ENCODE assay signal across 16 cellular contexts in genomic region chr4:143407475-143407874, GRCh38.
A peak's percentile ranks its signal among the peaks of the same experiment; 100 is the strongest.
DNase-seq lines count a peak whose midpoint lies in the region; ATAC-seq and TF ChIP-seq lines count a peak whose summit lies in the region.
"Had no signal": no experiment of that assay in that cellular context is flagged by ENCODE, and none has a peak within 500 bp of the region (broad histone marks: within the 10 kb centered on the region; RNA-seq: fewer than 3 reads in every experiment).

No MANE protein-coding gene starts in this region.

- no peak overlapping the region for H3K4ac ChIP-seq in mesendoderm (ENCODE audit: low read depth, low read length)

- peak overlapping the region; percentile 59 for H3K9ac ChIP-seq in adipocyte (ENCODE audit: low read length)
- H3K9ac ChIP-seq in mesendoderm (ENCODE audit: low read length): no peak overlapping the region

- no peak overlapping the region for H4K8ac ChIP-seq in mesendoderm (ENCODE audit: low read depth, low read length)

- 33 to 58% (median 53%) methylated on average over 3 of the region's 3 CpGs for WGBS in stomach, 5 donors
- WGBS in mesendoderm (ENCODE audit: extremely low coverage, insufficient coverage, low lambda C conversion rate): no CpG with 5 or more reads among the region's 3 CpGs
- 52 to 56% methylated on average over 3 of the region's 3 CpGs for WGBS in testis, 2 donors

- H2BK120ac ChIP-seq in mesendoderm (ENCODE audit: low read depth, low read length): no peak overlapping the region

- no peak overlapping the region for H2BK15ac ChIP-seq in mesendoderm (replicated peaks; ENCODE audit: low read depth)

- H3K79me1 ChIP-seq in mesendoderm (ENCODE audit: low read length): peaks cover 3% of the 10 kb centered on the region

- H3K23ac ChIP-seq in mesendoderm (ENCODE audit: low read length): no peak overlapping the region

- no peak overlapping the region for H3K4me2 ChIP-seq in mesendoderm (ENCODE audit: low read length)

- no peak overlapping the region for H4K5ac ChIP-seq in mesendoderm (ENCODE audit: low read length)

- H3K79me2 ChIP-seq in mesendoderm (ENCODE audit: control insufficient read depth, insufficient read depth, low read length): no peaks in the 10 kb centered on the region

- H3K56ac ChIP-seq in mesendoderm (ENCODE audit: low read length): no peak overlapping the region

- H2AK5ac ChIP-seq in mesendoderm (ENCODE audit: low read length): no peak overlapping the region

- peaks cover 72% of the 10 kb centered on the region for H3K4me1 ChIP-seq in adipocyte (ENCODE audit: control insufficient read depth, insufficient read depth, low read length)
- peaks cover 27 to 98% (median 70%) of the 10 kb centered on the region in 4 donors for H3K4me1 ChIP-seq in stomach
- no peaks in the 10 kb centered on the region for H3K4me1 ChIP-seq in mesendoderm (ENCODE audit: control insufficient read depth, low read depth, low read length)
- H3K4me1 ChIP-seq in testis: peaks cover 49% of the 10 kb centered on the region
- peaks cover 5% of the 10 kb centered on the region for H3K4me1 ChIP-seq in SJCRH30

- TF ChIP-seq POLR2A in stomach (IDR thresholded peaks at IDR 0.05): no peak
- no peak for TF ChIP-seq POLR2A in testis (IDR thresholded peaks at IDR 0.05)

- peak; percentile 10 for ATAC-seq in left lobe of liver
- ATAC-seq: effector memory CD8-positive, alpha-beta T cell had no signal

- H3K27ac ChIP-seq in stomach (peak overlapping the region in 3 of 5 donors; percentile 50 to 57 (median 55)), mesendoderm (ENCODE audit: low read depth, low read length) (no peak overlapping the region), testis (peak overlapping the region in 1 of 2 donors; percentile 71), SJCRH30 (no peak overlapping the region)

- no peak for TF ChIP-seq EP300 in stomach (IDR thresholded peaks at IDR 0.05)

- H3K18ac ChIP-seq in mesendoderm (ENCODE audit: low read length): no peak overlapping the region

- H3K4me3 ChIP-seq in adipocyte (ENCODE audit: low read length) (peak overlapping the region; percentile 45), stomach (no peak overlapping the region), mesendoderm (ENCODE audit: low read length) (no peak overlapping the region), testis (no peak overlapping the region), SJCRH30 (no peak overlapping the region)

- H3K27me3 ChIP-seq in adipocyte (replicated peaks; ENCODE audit: control insufficient read depth, insufficient read depth, low read length) (no peaks in the 10 kb centered on the region), stomach (no peaks in the 10 kb centered on the region), mesendoderm (ENCODE audit: insufficient read depth, low read length, poor library complexity) (no peaks in the 10 kb centered on the region), testis (no peaks in the 10 kb centered on the region), SJCRH30 (no peaks in the 10 kb centered on the region)

- in situ Hi-C loops in KBM-7 (cut with MboI; ENCODE audit: low pct_unique_long_range_greater_than_20kb, low sequenced_read_pairs): no loop called here

- DNase-seq in KBM-7: peak; percentile 29
- DNase-seq in adipocyte (ENCODE audit: low read depth): no peak
- no peak for DNase-seq in left lobe of liver (ENCODE audit: low spot score)
- no peak for DNase-seq in stomach
- no peak for DNase-seq in activated CD4-positive, alpha-beta T cell treated with anti-CD3 and anti-CD28 coated beads, Interleukin-2, amount 50 U/mL, for 1 hour
- no peak for DNase-seq in mesendoderm
- no peak for DNase-seq in testis
- no peak for DNase-seq in SJCRH30
- DNase-seq: activated CD4-positive, alpha-beta memory T cell treated with anti-CD3 and anti-CD28 coated beads for 36 hours; AML-193; DMS53; effector memory CD8-positive, alpha-beta T cell; NCI-H2029; NCI-H82; Right ventricle myocardium superior; T-helper 9 cell had no signal

- H3K9me3 ChIP-seq in adipocyte (ENCODE audit: control insufficient read depth, low read length): no peaks in the 10 kb centered on the region
- H3K9me3 ChIP-seq in stomach: no peaks in the 10 kb centered on the region
- H3K9me3 ChIP-seq in testis: no peaks in the 10 kb centered on the region
- no peaks in the 10 kb centered on the region for H3K9me3 ChIP-seq in SJCRH30 (replicated peaks)

- H2BK5ac ChIP-seq in mesendoderm (ENCODE audit: low read length): no peak overlapping the region

- no peaks in the 10 kb centered on the region for H3K36me3 ChIP-seq in adipocyte (ENCODE audit: control insufficient read depth, insufficient read depth, low read length, severe bottlenecking)
- H3K36me3 ChIP-seq in stomach: no peaks in the 10 kb centered on the region
- H3K36me3 ChIP-seq in mesendoderm (ENCODE audit: control insufficient read depth, insufficient read depth, low read length): no peaks in the 10 kb centered on the region
- no peaks in the 10 kb centered on the region for H3K36me3 ChIP-seq in testis (ENCODE audit: low read depth, missing control alignments)
- H3K36me3 ChIP-seq in SJCRH30: no peaks in the 10 kb centered on the region

- TF ChIP-seq CTCF in stomach (IDR thresholded peaks at IDR 0.05) (no peak), testis (IDR thresholded peaks at IDR 0.05) (no peak)

- intact Hi-C loops in stomach (cut with DNase I; ENCODE audit: low total_unique reads): no loop called here
- intact Hi-C loops in testis (cut with DNase I; ENCODE audit: low total_unique reads): no loop called here

Comparison
In these comparisons a context has a peak if more than half of its experiments do, and no peak if none do; other contexts are left out.
1. H3K27ac ChIP-seq: peak in stomach (3 of 5); none in mesendoderm (single experiment) and SJCRH30 (single experiment).